ENCODE assay signal across 25 cellular contexts in genomic region chr2:66452917-66453316, GRCh38. TPM values are rescaled to one million over a fixed set of nuclear protein-coding genes. Genes with fewer than 3 reads are reported as not detected.
DNase-seq lines count a peak whose midpoint lies in the region; ATAC-seq, FAIRE-seq and TF ChIP-seq lines count a peak whose summit lies in the region.
"Had no signal": no experiment of that assay in that cellular context is flagged by ENCODE, and none has a peak within 500 bp of the region (broad histone marks: within the 10 kb centered on the region; RNA-seq: fewer than 3 reads in every experiment).

No MANE protein-coding gene starts in this region.

- H3K36me3 ChIP-seq in SK-N-MC (ENCODE audit: insufficient read depth, low read length): peaks cover 98% of the 10 kb centered on the region
- H3K36me3 ChIP-seq in gastroesophageal sphincter: peaks cover 6 to 25% of the 10 kb centered on the region in 2 donors
- H3K36me3 ChIP-seq in sigmoid colon: peaks cover 0 to 23% (median 6%) of the 10 kb centered on the region in 4 donors
- H3K36me3 ChIP-seq: BLaER1 treated with 17β-estradiol and CSF1 and Interleukin-3, amounts not matched to agents 10 nM and 100 nM had no signal

- ATAC-seq in gastroesophageal sphincter (no peak), GM18858 (IDR thresholded peaks at IDR 0.05; ENCODE audit: unreplicated experiment) (no peak), HG03095 (IDR thresholded peaks at IDR 0.05; ENCODE audit: unreplicated experiment) (no peak)
- ATAC-seq: HCT116 had no signal

- H3K4me1 ChIP-seq in gastroesophageal sphincter: peaks cover 6 to 100% (median 29%) of the 10 kb centered on the region in 3 donors
- H3K4me1 ChIP-seq in sigmoid colon: peaks cover 0 to 100% (median 83%) of the 10 kb centered on the region in 4 donors
- H3K4me1 ChIP-seq: BLaER1 treated with 17β-estradiol and CSF1 and Interleukin-3, amounts not matched to agents 10 nM and 100 nM had no signal

- intact Hi-C loops in sigmoid colon (cut with DNase I): no loop called here

- TF ChIP-seq CTCF in D721Med (IDR thresholded peaks at IDR 0.05; ENCODE audit: insufficient read depth, missing control alignments): no peak
- TF ChIP-seq CTCF in gastroesophageal sphincter (IDR thresholded peaks at IDR 0.05): no peak
- TF ChIP-seq CTCF in sigmoid colon (IDR thresholded peaks at IDR 0.05): no peak

- H3K27ac ChIP-seq in SK-N-MC: peak overlapping the region; percentile 100
- H3K27ac ChIP-seq in gastroesophageal sphincter: peak overlapping the region; percentile 3 to 98 (median 17)
- peak overlapping the region in 3 of 4 donors; percentile 97 to 99 (median 98) for H3K27ac ChIP-seq in sigmoid colon
- H3K27ac ChIP-seq: BLaER1 treated with 17β-estradiol and CSF1 and Interleukin-3, amounts not matched to agents 10 nM and 100 nM had no signal

- peak overlapping the region; percentile 32; the same call in 1 of the 2 replicates for H3K4me3 ChIP-seq in SK-N-MC
- H3K4me3 ChIP-seq in gastroesophageal sphincter: no peak overlapping the region
- H3K4me3 ChIP-seq in sigmoid colon: no peak overlapping the region
- H3K4me3 ChIP-seq: BLaER1 treated with 17β-estradiol and CSF1 and Interleukin-3, amounts not matched to agents 10 nM and 100 nM had no signal

- peak; percentile 70 for FAIRE-seq in D721Med (lab: Jason Lieb, UNC)
- FAIRE-seq: A204.1, GM12891, GM19239 had no signal

- no peak for TF ChIP-seq EP300 in gastroesophageal sphincter (IDR thresholded peaks at IDR 0.05)
- no peak for TF ChIP-seq EP300 in sigmoid colon (IDR thresholded peaks at IDR 0.05)

- H3K27me3 ChIP-seq in gastroesophageal sphincter (no peaks in the 10 kb centered on the region), sigmoid colon (no peaks in the 10 kb centered on the region)

- DNase-seq in D721Med (ENCODE audit: insufficient read length, low spot score): no peak
- DNase-seq in SK-N-MC (ENCODE audit: low read depth, low spot score): no peak
- DNase-seq in sigmoid colon: no peak
- no peak for DNase-seq in NCI-H2196 (lab: John Stamatoyannopoulos, UW; ENCODE audit: unreplicated experiment)
- DNase-seq: AML-193; CD4-positive, alpha-beta T cell; DMS79; EL; GDM1; KG1; MM.1S; NCI-H1694; NCI-H2029 treated with DMSO at 0.1 percent for 48 hours; NCI-H2227 treated with DMSO at 0.1 percent for 48 hours; NCI-H526 treated with DMSO at 0.1 percent for 48 hours; Right ventricle myocardium superior; RPMI8226 had no signal

- 44 to 63% methylated on average over 2 of the region's 2 CpGs for WGBS in gastroesophageal sphincter (ENCODE audit: low coverage in 1 of 2), 2 donors
- WGBS in sigmoid colon, 2 donors: 78 to 85% methylated on average over 2 of the region's 2 CpGs

- no peak overlapping the region for H3K9ac ChIP-seq in SK-N-MC (ENCODE audit: insufficient read length)
- H3K9ac ChIP-seq: BLaER1 treated with 17β-estradiol and CSF1 and Interleukin-3, amounts not matched to agents 10 nM and 100 nM had no signal

- H3K9me3 ChIP-seq in SK-N-MC (ENCODE audit: low read depth, low read length): no peaks in the 10 kb centered on the region
- H3K9me3 ChIP-seq in gastroesophageal sphincter: no peaks in the 10 kb centered on the region
- H3K9me3 ChIP-seq in sigmoid colon: no peaks in the 10 kb centered on the region
- H3K9me3 ChIP-seq: BLaER1 treated with 17β-estradiol and CSF1 and Interleukin-3, amounts not matched to agents 10 nM and 100 nM had no signal

- TF ChIP-seq POLR2A in gastroesophageal sphincter (IDR thresholded peaks at IDR 0.05): no peak
- no peak for TF ChIP-seq POLR2A in sigmoid colon (IDR thresholded peaks at IDR 0.05)

RNA-seq across cellular contexts. Expression of gene MEIS1, which starts 18.0 kb away (rescaled TPM):
- total RNA-seq in gastroesophageal sphincter (100 to 1,000 TPM; 114 to 305 (median 181) TPM), sigmoid colon (100 to 1,000 TPM; 108 to 144 (median 128) TPM)
- 10 to 100 TPM in 1 of 3 donors, 1 to 10 TPM in 2; 2.8 to 14.2 (median 7.8) TPM for polyA plus RNA-seq in sigmoid colon
- total RNA-seq: CD4-positive, alpha-beta T cell had no signal

Comparison
In these comparisons a context has a peak if more than half of its experiments do, and no peak if none do; other contexts are left out.
1. H3K27ac ChIP-seq: peak in every context shown above with its lines; median percentile 100 in SK-N-MC; 98 in sigmoid colon; 17 in gastroesophageal sphincter.